Comparison of ENCODE assay signal across 20 cellular contexts in genomic region chr12:108298761-108299275, GRCh38. TPM values are rescaled to one million over a fixed set of nuclear protein-coding genes. Genes with fewer than 3 reads are reported as not detected.
"Had no signal": no experiment of that assay in that cellular context is flagged by ENCODE, and none has a peak within 500 bp of the region (broad histone marks: within the 10 kb centered on the region; RNA-seq: fewer than 3 reads in every experiment).

No MANE protein-coding gene starts in this region.

- H3K27me3 Mint-ChIP-seq: activated naive CD4-positive, alpha-beta T cell treated with anti-CD3 and anti-CD28 coated beads, Interleukin-2, amount 50 U/mL, for 24 hours had no signal

- H3K27ac Mint-ChIP-seq: activated naive CD4-positive, alpha-beta T cell treated with anti-CD3 and anti-CD28 coated beads, Interleukin-2, amount 50 U/mL, for 24 hours; naive thymus-derived CD4-positive, alpha-beta T cell; progenitor cell of endocrine pancreas had no signal

- H3K36me3 ChIP-seq: adrenal gland, cardiac muscle cell, colonic mucosa, gastrocnemius medialis, left lung, right atrium auricular region, WERI-Rb-1 had no signal

- DNase-seq: activated CD4-positive, alpha-beta T cell treated with anti-CD3 and anti-CD28 coated beads for 4 hours; adrenal gland; colonic mucosa; effector memory CD4-positive, alpha-beta T cell; gastrocnemius medialis; left lung; naive thymus-derived CD4-positive, alpha-beta T cell; nucleus accumbens; SHP77 treated with DMSO at 0.1 percent for 48 hours; small intestine; stimulated activated CD4-positive, alpha-beta T cell treated with anti-CD3 and anti-CD28 coated beads, Interleukin-4, amount 100 ng/mL, for 4 hours; stimulated activated CD8-positive, alpha-beta memory T cell treated with anti-CD3 and anti-CD28 coated beads, Interleukin-4, amount 100 ng/mL, for 48 hours; stimulated activated naive CD8-positive, alpha-beta T cell treated with anti-CD3 and anti-CD28 coated beads, Interleukin-15, Interleukin-2, amounts not matched to agents 100 U/mL and 50 U/mL, for 24 hours had no signal

- H3K9me3 ChIP-seq: adrenal gland, colonic mucosa, gastrocnemius medialis, left lung, right atrium auricular region had no signal

- H3K4me1 ChIP-seq: colonic mucosa had no signal

- H3K36me3 Mint-ChIP-seq: activated naive CD4-positive, alpha-beta T cell treated with anti-CD3 and anti-CD28 coated beads, Interleukin-2, amount 50 U/mL, for 24 hours had no signal

- H3K27me3 ChIP-seq: adrenal gland, cardiac muscle cell, colonic mucosa, gastrocnemius medialis, left lung, right atrium auricular region had no signal

- H3K9me3 Mint-ChIP-seq: activated naive CD4-positive, alpha-beta T cell treated with anti-CD3 and anti-CD28 coated beads, Interleukin-2, amount 50 U/mL, for 24 hours had no signal

- H3K4me3 Mint-ChIP-seq: activated naive CD4-positive, alpha-beta T cell treated with anti-CD3 and anti-CD28 coated beads, Interleukin-2, amount 50 U/mL, for 24 hours; naive thymus-derived CD4-positive, alpha-beta T cell had no signal

- H3K27ac ChIP-seq: cardiac muscle cell, colonic mucosa, epithelial cell of prostate, gastrocnemius medialis, right atrium auricular region, WERI-Rb-1 had no signal

- H3K4me3 ChIP-seq: adrenal gland, cardiac muscle cell, colonic mucosa, gastrocnemius medialis, left lung, right atrium auricular region had no signal

- FAIRE-seq: keratinocyte, small intestine had no signal

RNA-seq across cellular contexts. Expression of gene CMKLR1, which starts 40.3 kb away (rescaled TPM):
- polyA plus RNA-seq: keratinocyte had no signal
